Comparison of ENCODE assay signal across 4 cellular contexts in the genomic region with DNA sequence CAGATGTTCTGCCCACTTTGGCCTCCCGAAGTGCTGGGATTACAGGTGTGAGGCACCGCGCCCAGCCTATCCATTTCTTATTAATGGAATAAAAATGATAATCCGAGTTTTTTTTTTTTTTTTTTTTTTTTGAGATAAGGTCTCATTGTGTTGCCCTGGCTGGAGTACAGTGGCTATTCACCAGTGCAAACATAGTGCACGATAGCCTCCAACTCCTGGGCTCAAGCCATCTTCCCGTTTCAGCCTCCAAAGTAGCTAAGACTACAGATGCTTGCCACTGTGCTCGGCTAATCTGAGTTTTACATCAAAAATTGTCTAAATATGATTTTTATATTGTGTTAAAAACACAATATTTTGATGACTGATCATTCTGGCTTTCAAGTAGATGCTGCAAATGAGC.
"Had no signal": no experiment of that assay in that cellular context is flagged by ENCODE, and none has a peak within 500 bp of the region (broad histone marks: within the 10 kb centered on the region; RNA-seq: fewer than 3 reads in every experiment).

No MANE protein-coding gene starts in this region.

- H2AFZ ChIP-seq: GM23338 had no signal

- DNase-seq: H9, HCEC 1CT, IMR-90 had no signal

- H3K4me2 ChIP-seq: GM23338 had no signal

- H3K4me3 ChIP-seq: GM23338 had no signal
